In genomic region chr2:231463698-231464575, GRCh38 we compare ENCODE assay signal across 8 cellular contexts. TPM values are rescaled to one million over a fixed set of nuclear protein-coding genes. Genes with fewer than 3 reads are reported as not detected.
DNase-seq lines count a peak whose midpoint lies in the region; ATAC-seq and TF ChIP-seq lines count a peak whose summit lies in the region.

Gene NCL, minus strand, starts transcription at chr2:231464484. Its CDS starts 131 bp downstream, at chr2:231464353.

- no peak within 1 kb of the TSS for H3K23ac ChIP-seq in H9 (ENCODE audit: insufficient read length, low read depth, low read length)

- H3K23me2 ChIP-seq in H9 (ENCODE audit: insufficient read length, low read depth, low read length, poor library complexity, severe bottlenecking) = peaks cover 10% of the 10 kb centered on the region

- peak within 1 kb of the TSS; percentile 28 for H3K56ac ChIP-seq in H9 (ENCODE audit: insufficient read length, low read depth, low read length)

- H3K27ac ChIP-seq in H9 (ENCODE audit: insufficient read length, low read depth, low read length) (peak within 1 kb of the TSS; percentile 86), gastroesophageal sphincter (peak within 1 kb of the TSS; percentile 76 to 97 (median 96)), thyroid gland (peak within 1 kb of the TSS; percentile 96 to 99 (median 98))

- TF ChIP-seq POLR2A in gastroesophageal sphincter (IDR thresholded peaks at IDR 0.05) (peak; percentile 98), thyroid gland (IDR thresholded peaks at IDR 0.05) (peak; percentile 94 to 98)

- no peak within 1 kb of the TSS for H4K8ac ChIP-seq in H9 (replicated peaks; ENCODE audit: insufficient read length, low read depth, low read length)

- H2AFZ ChIP-seq in H9 (ENCODE audit: low read length) = no peak within 1 kb of the TSS

- H4K91ac ChIP-seq in H9 (ENCODE audit: insufficient read length, low read depth, low read length) = peak within 1 kb of the TSS; percentile 31

- peak within 1 kb of the TSS; percentile 96 for H3K9ac ChIP-seq in H9 (ENCODE audit: extremely low read depth, insufficient read length, low read length)

- H3K9me3 ChIP-seq in H9 (ENCODE audit: control insufficient read depth, low read depth, low read length) (no peaks in the 10 kb centered on the region), MG63 (no peaks in the 10 kb centered on the region), gastroesophageal sphincter (no peaks in the 10 kb centered on the region), thyroid gland (no peaks in the 10 kb centered on the region)

- H3K4me3 Mint-ChIP-seq in H9 (peak within 1 kb of the TSS; percentile 86 to 92), osteocyte (ENCODE audit: unreplicated experiment) (peak within 1 kb of the TSS; percentile 97)

- peak within 1 kb of the TSS; percentile 48 for H2BK5ac ChIP-seq in H9 (ENCODE audit: insufficient read length, low read length)

- peaks cover 1% of the 10 kb centered on the region; the same call in 1 of the 2 replicates for H3K27me3 Mint-ChIP-seq in H9 (ENCODE audit: low read depth)
- no peaks in the 10 kb centered on the region for H3K27me3 Mint-ChIP-seq in osteocyte (ENCODE audit: unreplicated experiment)

- H3K27me3 ChIP-seq in H9 (ENCODE audit: insufficient read depth, low read length) (no peaks in the 10 kb centered on the region), MG63 (no peaks in the 10 kb centered on the region), gastroesophageal sphincter (no peaks in the 10 kb centered on the region), thyroid gland (no peaks in the 10 kb centered on the region)

- H3K4me1 ChIP-seq in H9 (ENCODE audit: insufficient read depth, low read length) (no peaks in the 10 kb centered on the region), gastroesophageal sphincter (peaks cover 0 to 58% (median 24%) of the 10 kb centered on the region in 3 donors), thyroid gland (peaks cover 18 to 23% of the 10 kb centered on the region in 2 donors)

- peak within 1 kb of the TSS; percentile 45 for H3K4ac ChIP-seq in H9 (ENCODE audit: low read depth, low read length)

- no peaks in the 10 kb centered on the region for H4K20me1 ChIP-seq in H9 (ENCODE audit: control insufficient read depth, insufficient read depth, insufficient read length)

- H3K14ac ChIP-seq in H9 (ENCODE audit: insufficient read depth, low read length) = peak within 1 kb of the TSS; percentile 95

- peak within 1 kb of the TSS; percentile 82 for H4K5ac ChIP-seq in H9 (ENCODE audit: insufficient read length, low read depth, low read length)

- peak within 1 kb of the TSS; percentile 98 for H3K18ac ChIP-seq in H9 (ENCODE audit: insufficient read length, low read depth, low read length)

- no peak within 1 kb of the TSS for H2AK5ac ChIP-seq in H9 (ENCODE audit: insufficient read length, low read length)

- peaks cover 19% of the 10 kb centered on the region for H3K79me2 ChIP-seq in H9 (ENCODE audit: insufficient read depth, low read length)

- H2BK15ac ChIP-seq in H9 (ENCODE audit: low read depth, low read length) = no peak within 1 kb of the TSS

- no peak within 1 kb of the TSS for H2BK12ac ChIP-seq in H9 (ENCODE audit: insufficient read length, low read depth, low read length)

- H2BK120ac ChIP-seq in H9 (ENCODE audit: low read depth, low read length, poor library complexity, severe bottlenecking) = peak within 1 kb of the TSS; percentile 56

- peak; percentile 13 for DNase-seq in G401 (ENCODE audit: low spot score)
- peak; percentile 61 for DNase-seq in H9
- peak; percentile 81 for DNase-seq in MG63
- DNase-seq in SIG-M5 treated with dmso at 0.1 percent for 504 hours (lab: John Stamatoyannopoulos, UW; ENCODE audit: unreplicated experiment) = peak; percentile 93
- peak; percentile 81 for DNase-seq in activated gamma-delta T cell treated with anti-CD3 and anti-CD28 coated beads, Interleukin-2, amount 50 U/mL, for 16 hours (ENCODE audit: low read depth)
- peak; percentile 95 for DNase-seq in osteocyte (ENCODE audit: extremely low spot score, unreplicated experiment)
- peak; percentile 84 to 86 for DNase-seq in thyroid gland

- TF ChIP-seq EP300 in gastroesophageal sphincter (IDR thresholded peaks at IDR 0.05) = no peak

- in situ Hi-C loops in G401 (cut with HindIII; ENCODE audit: low sequenced_read_pairs) = no loop called here

- peak within 1 kb of the TSS; percentile 99 to 100 (median 99) for H3K27ac Mint-ChIP-seq in H9
- H3K27ac Mint-ChIP-seq in osteocyte (ENCODE audit: unreplicated experiment) = peak within 1 kb of the TSS; percentile 99

- TF ChIP-seq CTCF in H9 (conservative IDR thresholded peaks at IDR 0.05) (no peak), gastroesophageal sphincter (IDR thresholded peaks at IDR 0.05) (peak in 1 of 4 experiments; percentile 1), osteocyte (IDR thresholded peaks at IDR 0.05) (no peak), thyroid gland (IDR thresholded peaks at IDR 0.05) (peak in 1 of 6 experiments; percentile 15)

- no CpG with 5 or more reads among the region's 102 CpGs for WGBS in H9 (ENCODE audit: extremely low coverage, insufficient read length, low lambda C conversion rate)
- WGBS in gastroesophageal sphincter (ENCODE audit: low coverage in 1 of 2), 2 donors = 0% methylated on average over 12 of the region's 102 CpGs; no CpG with 5 or more reads in 1 of the 2 donors
- WGBS in thyroid gland, 2 donors = 0 to 1% methylated on average over 53 to 57 of the region's 102 CpGs

- intact Hi-C loops in thyroid gland (cut with DNase I) = no loop called here

- H3K4me1 Mint-ChIP-seq in H9 (peaks cover 33 to 37% of the 10 kb centered on the region in 2 experiments), osteocyte (ENCODE audit: unreplicated experiment) (peaks cover 21% of the 10 kb centered on the region)

- H3K36me3 ChIP-seq in MG63 (peaks cover 53% of the 10 kb centered on the region), gastroesophageal sphincter (peaks cover 18 to 40% of the 10 kb centered on the region in 2 donors), thyroid gland (peaks cover 36 to 37% of the 10 kb centered on the region in 2 donors)

- peak within 1 kb of the TSS; percentile 94 for H3K4me2 ChIP-seq in H9 (ENCODE audit: insufficient read depth, insufficient read length, low read length)

- peaks cover 0 to 2% of the 10 kb centered on the region in 2 experiments; a peak in 3 of 5 replicates for H3K9me3 Mint-ChIP-seq in H9
- no peaks in the 10 kb centered on the region for H3K9me3 Mint-ChIP-seq in osteocyte (ENCODE audit: unreplicated experiment)

- peaks cover 4% of the 10 kb centered on the region for H3K79me1 ChIP-seq in H9 (ENCODE audit: insufficient read depth, low read depth, low read length, poor library complexity, severe bottlenecking)

- peaks cover 41 to 53% (median 45%) of the 10 kb centered on the region in 3 experiments for H3K36me3 Mint-ChIP-seq in H9 (ENCODE audit: insufficient read depth in 1 of 3, low read depth in 3 of 3)
- peaks cover 28% of the 10 kb centered on the region for H3K36me3 Mint-ChIP-seq in osteocyte (ENCODE audit: unreplicated experiment)

- H3K4me3 ChIP-seq in MG63 (peak within 1 kb of the TSS; percentile 99), gastroesophageal sphincter (peak within 1 kb of the TSS; percentile 63 to 97), thyroid gland (replicated peaks in 1 of 3) (peak within 1 kb of the TSS; percentile 90 to 96 (median 94))

- peak; percentile 98 for ATAC-seq in gastroesophageal sphincter

- H3T11ph ChIP-seq in H9 (ENCODE audit: low read length) = no peak within 1 kb of the TSS

- H2BK20ac ChIP-seq in H9 (ENCODE audit: low read depth, low read length, poor library complexity, severe bottlenecking) = no peak within 1 kb of the TSS

RNA-seq across cellular contexts. Expression of gene NCL, which starts in this region (rescaled TPM):
- total RNA-seq in G401 (2014; rRNA removed; shearing (Covaris generic)) = 159 and 386 TPM in 2 replicates
- total RNA-seq in H9 (2021) (1,269 and 1,271 TPM in 2 replicates), gastroesophageal sphincter (100 to 1,000 TPM; 106 to 163 (median 147) TPM), osteocyte (407 and 421 TPM in 2 replicates), thyroid gland (100 to 1,000 TPM in 2 of 4 donors, 10 to 100 TPM in 2; 83.9 to 126 (median 97.0) TPM)
- 176 and 228 TPM in 2 replicates for total RNA-seq in MG63 (2014; rRNA removed; shearing (Covaris generic); ENCODE audit: low replicate concordance)

Comparison
In these comparisons a context has a peak if more than half of its experiments do, and no peak if none do; other contexts are left out.
1. Peak in every context shown above with its lines: DNase-seq, ATAC-seq, H3K4me3 ChIP-seq and H3K27ac ChIP-seq.
2. DNase-seq: peak in every context shown above with its lines; median percentile 95 in osteocyte; 93 in SIG-M5 treated with dmso at 0.1 percent for 504 hours; 85 in thyroid gland; 81 in MG63; 81 in activated gamma-delta T cell treated with anti-CD3 and anti-CD28 coated beads, Interleukin-2, amount 50 U/mL, for 16 hours; 61 in H9; 13 in G401.